In genomic region chr3:49868951-49869454, GRCh38 we compare ENCODE assay signal across 8 cellular contexts. TPM values are rescaled to one million over a fixed set of nuclear protein-coding genes. Genes with fewer than 3 reads are reported as not detected.
DNase-seq lines count a peak whose midpoint lies in the region; ATAC-seq, FAIRE-seq and TF ChIP-seq lines count a peak whose summit lies in the region.
"Had no signal": no experiment of that assay in that cellular context is flagged by ENCODE, and none has a peak within 500 bp of the region (broad histone marks: within the 10 kb centered on the region; RNA-seq: fewer than 3 reads in every experiment).

No MANE protein-coding gene starts in this region.

- no peaks in the 10 kb centered on the region for H3K79me2 ChIP-seq in neural progenitor cell (ENCODE audit: low read depth)

- ATAC-seq in CD4-positive, alpha-beta T cell (ENCODE audit: poor library complexity): peak; percentile 31
- no peak for ATAC-seq in HG03457 (IDR thresholded peaks at IDR 0.05; ENCODE audit: unreplicated experiment)
- no peak for ATAC-seq in HG02973 (IDR thresholded peaks at IDR 0.05; ENCODE audit: unreplicated experiment)

- no peak overlapping the region for H3K27ac ChIP-seq in CD4-positive, alpha-beta T cell (ENCODE audit: low read depth, low read length)
- H3K27ac ChIP-seq in neural progenitor cell: no peak overlapping the region
- H3K27ac ChIP-seq in kidney (ENCODE audit: low read depth in 2 of 2, low read length in 2 of 2): no peak overlapping the region

- H3K9me3 ChIP-seq in CD4-positive, alpha-beta T cell (ENCODE audit: control insufficient read depth, low read length): no peaks in the 10 kb centered on the region
- H3K9me3 ChIP-seq in neural progenitor cell (ENCODE audit: low read depth): no peaks in the 10 kb centered on the region
- H3K9me3 ChIP-seq in kidney (ENCODE audit: control insufficient read depth in 1 of 2, low read length in 2 of 2): no peaks in the 10 kb centered on the region

- H3K27me3 ChIP-seq in CD4-positive, alpha-beta T cell (ENCODE audit: control insufficient read depth, insufficient read depth, low read length): peaks cover 46% of the 10 kb centered on the region
- H3K27me3 ChIP-seq in neural progenitor cell: peaks cover 27% of the 10 kb centered on the region

- H3K4me1 ChIP-seq in neural progenitor cell (peaks cover 23% of the 10 kb centered on the region), kidney (ENCODE audit: control insufficient read depth in 1 of 2, insufficient read depth in 1 of 2, low read depth in 1 of 2, low read length in 2 of 2) (no peaks in the 10 kb centered on the region)

- POLR2A ChIA-PET in CD4-positive, alpha-beta T cell (lab: Charles Lee): no interaction called here
- POLR2A ChIA-PET in HEK293T (lab: Yijun Ruan, JAX): interaction anchor here (1.1 to 7.3 kb wide), 3 partner anchors 12 to 61 kb away, joined by 3 to 41 read pairs (median 6); partner anchors contain the start of genes MON1A and TRAIP

- H3K4me2 ChIP-seq in neural progenitor cell: peak overlapping the region; percentile 87

- H3K36me3 Mint-ChIP-seq in CD4-positive, alpha-beta T cell (ENCODE audit: low read depth): no peaks in the 10 kb centered on the region
- no peaks in the 10 kb centered on the region for H3K36me3 Mint-ChIP-seq in neural progenitor cell

- H3K4me3 ChIP-seq in astrocyte of the cerebellum (ENCODE audit: low read depth, low read length): peak overlapping the region; percentile 28
- peak overlapping the region; percentile 47 for H3K4me3 ChIP-seq in neural progenitor cell
- no peak overlapping the region for H3K4me3 ChIP-seq in kidney (ENCODE audit: low read length in 2 of 2)

- no peaks in the 10 kb centered on the region for H3K4me1 Mint-ChIP-seq in CD4-positive, alpha-beta T cell (ENCODE audit: low read depth)
- peaks cover 55% of the 10 kb centered on the region for H3K4me1 Mint-ChIP-seq in neural progenitor cell

- H3K9ac ChIP-seq in neural progenitor cell: no peak overlapping the region
- no peak overlapping the region for H3K9ac ChIP-seq in kidney (ENCODE audit: low read length in 2 of 2)

- no peak overlapping the region for H3K27ac Mint-ChIP-seq in CD4-positive, alpha-beta T cell
- no peak overlapping the region for H3K27ac Mint-ChIP-seq in neural progenitor cell
- H3K27ac Mint-ChIP-seq: HFFc6 had no signal

- H2AFZ ChIP-seq in neural progenitor cell (replicated peaks): no peak overlapping the region

- no peak for DNase-seq in CD4-positive, alpha-beta T cell
- DNase-seq in HEK293T (ENCODE audit: extremely low spot score) (peak; percentile 36), astrocyte of the cerebellum (ENCODE audit: low read depth) (no peak), neural progenitor cell (ENCODE audit: low spot score) (peak; percentile 62), kidney (no peak)
- DNase-seq: HFFc6 had no signal

- H3K36me3 ChIP-seq in neural progenitor cell: no peaks in the 10 kb centered on the region
- H3K36me3 ChIP-seq in kidney (ENCODE audit: control insufficient read depth in 1 of 2, insufficient read depth in 2 of 2, low read length in 2 of 2): no peaks in the 10 kb centered on the region

- H3K27me3 Mint-ChIP-seq in CD4-positive, alpha-beta T cell: peaks cover 49% of the 10 kb centered on the region
- H3K27me3 Mint-ChIP-seq in neural progenitor cell (ENCODE audit: insufficient read depth, low read depth): peaks cover 10% of the 10 kb centered on the region

- no peaks in the 10 kb centered on the region for H3K9me3 Mint-ChIP-seq in CD4-positive, alpha-beta T cell
- H3K9me3 Mint-ChIP-seq in neural progenitor cell: no peaks in the 10 kb centered on the region
- H3K9me3 Mint-ChIP-seq: HFFc6 had no signal

- peaks cover 7% of the 10 kb centered on the region for H3F3A ChIP-seq in neural progenitor cell (ENCODE audit: low read depth)

- in situ Hi-C loops in astrocyte of the cerebellum (cut with HindIII; ENCODE audit: low sequenced_read_pairs): loop anchor here (5.0 to 25.0 kb wide), 3 partner anchors 98 to 193 kb away; no protein-coding TSS in a partner anchor

- no peak overlapping the region for H3K4me3 Mint-ChIP-seq in CD4-positive, alpha-beta T cell
- peak overlapping the region; percentile 81 for H3K4me3 Mint-ChIP-seq in neural progenitor cell
- H3K4me3 Mint-ChIP-seq: HFFc6 had no signal

- intact Hi-C loops in CD4-positive, alpha-beta T cell (cut with DNase I, micrococcal nuclease): no loop called here
- intact Hi-C loops in kidney (cut with DNase I): no loop called here

- CTCF ChIA-PET in CD4-positive, alpha-beta T cell (lab: Charles Lee): no interaction called here
- CTCF ChIA-PET in HEK293T (lab: Yijun Ruan, JAX): interaction anchor here (1.0 to 1.3 kb wide), 2 partner anchors 27 to 30 kb away, joined by 3 read pairs; no protein-coding TSS in a partner anchor

- no peak for TF ChIP-seq CTCF in CD4-positive, alpha-beta T cell (IDR thresholded peaks at IDR 0.05)
- TF ChIP-seq CTCF in astrocyte of the cerebellum (IDR thresholded peaks at IDR 0.05; ENCODE audit: low read depth, low read length, missing control alignments) (no peak), neural progenitor cell (IDR thresholded peaks at IDR 0.05) (no peak), kidney (IDR thresholded peaks at IDR 0.05; ENCODE audit: borderline replicate concordance, extremely low read depth, insufficient read depth) (no peak)

- FAIRE-seq in kidney (lab: Jason Lieb, UNC): no peak

- peaks cover 25% of the 10 kb centered on the region for H4K20me1 ChIP-seq in neural progenitor cell (ENCODE audit: low read depth)

TF ChIP-seq in HEK293T, 16 proteins besides CTCF, POLR2A, EP300 and RAD21:
- TF ChIP-seq ARNT (IDR thresholded peaks at IDR 0.05): no peak
- TF ChIP-seq SUZ12 (IDR thresholded peaks at IDR 0.05): no peak
- no peak for TF ChIP-seq BHLHE40 (IDR thresholded peaks at IDR 0.05; ENCODE audit: borderline replicate concordance)
- TF ChIP-seq ELF4 (IDR thresholded peaks at IDR 0.05): no peak
- TF ChIP-seq FOXM1 (IDR thresholded peaks at IDR 0.05; ENCODE audit: borderline replicate concordance): no peak
- TF ChIP-seq TARDBP (IDR thresholded peaks at IDR 0.05): no peak

RNA-seq across cellular contexts. Expression of gene CAMKV, which starts 0.7 kb away (rescaled TPM):
- under 1 TPM in 1 of 2 experiments, not detected in 1; 0.28 TPM for total RNA-seq in CD4-positive, alpha-beta T cell
- total RNA-seq in neural progenitor cell (ENCODE audit: low replicate concordance) (10.8 and 12.1 TPM in 2 replicates), kidney (0.16 TPM)
- polyA plus RNA-seq in kidney (ENCODE audit: insufficient read depth, low read depth, low replicate concordance): not detected
- total RNA-seq: HFFc6 had no signal

RNA-seq across cellular contexts. Expression of gene TRAIP, which starts 12.6 kb away (rescaled TPM):
- total RNA-seq in CD4-positive, alpha-beta T cell: 1 to 10 TPM; 2.4 TPM
- total RNA-seq in neural progenitor cell (ENCODE audit: low replicate concordance) (24.4 and 32.2 TPM in 2 replicates), kidney (1.9 TPM)
- 0.71 TPM for polyA plus RNA-seq in kidney (ENCODE audit: insufficient read depth, low read depth, low replicate concordance)

RNA-seq across cellular contexts. Expression of gene MST1R, which starts 34.7 kb away (rescaled TPM):
- total RNA-seq in CD4-positive, alpha-beta T cell: under 1 TPM; 0.55 to 0.89 TPM
- total RNA-seq in neural progenitor cell (ENCODE audit: low replicate concordance) (0.32 and 1.8 TPM in 2 replicates), kidney (29.6 TPM)
- polyA plus RNA-seq in kidney (ENCODE audit: insufficient read depth, low read depth, low replicate concordance): 0.30 TPM

RNA-seq across cellular contexts. Expression of gene UBA7, which starts 55.2 kb away (rescaled TPM):
- 100 to 1,000 TPM; 208 to 213 TPM for total RNA-seq in CD4-positive, alpha-beta T cell
- total RNA-seq in neural progenitor cell (ENCODE audit: low replicate concordance) (0.47 and 4.3 TPM in 2 replicates), kidney (102 TPM)
- 29.8 TPM for polyA plus RNA-seq in kidney (ENCODE audit: insufficient read depth, low read depth, low replicate concordance)

Comparison
In these comparisons a context has a peak if more than half of its experiments do, and no peak if none do; other contexts are left out.
1. DNase-seq: peak in HEK293T (single experiment) and neural progenitor cell (single experiment); none in CD4-positive, alpha-beta T cell (0 of 10), astrocyte of the cerebellum (single experiment) and kidney (single experiment).
2. H3K4me3 ChIP-seq: peak in astrocyte of the cerebellum (single experiment) and neural progenitor cell (single experiment); none in kidney (0 of 2).
3. RNA of gene MST1R, which starts 34.7 kb away (total RNA-seq): 29.6 TPM in kidney (single experiment); 0.55 to 0.89 TPM in CD4-positive, alpha-beta T cell and 0.32 to 1.8 TPM in neural progenitor cell; every median in the first group is over 10 times any median in the second.